In the genomic region with DNA sequence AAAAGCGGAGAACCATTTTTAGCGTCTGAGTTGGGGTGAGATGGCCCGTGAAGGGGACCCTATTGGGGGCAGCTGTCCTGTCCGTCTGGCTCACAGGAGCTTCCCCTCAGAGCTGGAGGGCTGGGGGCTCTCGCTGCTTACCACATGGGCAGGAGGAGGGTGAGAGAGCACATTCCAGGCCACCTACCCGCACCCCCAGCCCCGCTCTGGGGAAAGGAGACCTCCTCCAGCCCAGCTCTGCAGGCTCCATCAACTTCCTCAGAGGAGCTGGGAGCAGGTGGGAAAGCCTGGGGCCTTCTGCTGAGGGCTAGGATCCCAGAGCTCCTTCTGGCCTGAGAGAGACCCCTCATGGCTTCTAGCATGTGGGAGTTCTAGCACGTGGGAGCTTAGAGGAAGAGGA, we compare ENCODE assay signal across 21 cellular contexts. TPM values are rescaled to one million over a fixed set of nuclear protein-coding genes. Genes with fewer than 3 reads are reported as not detected.
DNase-seq lines count a peak whose midpoint lies in the region; TF ChIP-seq lines count a peak whose summit lies in the region.
"Had no signal": no experiment of that assay in that cellular context is flagged by ENCODE, and none has a peak within 500 bp of the region (broad histone marks: within the 10 kb centered on the region; RNA-seq: fewer than 3 reads in every experiment).

No MANE protein-coding gene starts in this region.

- H3K4me3 ChIP-seq in choroid plexus epithelial cell (ENCODE audit: low read depth, low read length) = peak overlapping the region; percentile 65
- H3K4me3 ChIP-seq: GM12878, K562, PC-9, SJCRH30 had no signal

- TF ChIP-seq CTCF in choroid plexus epithelial cell (conservative IDR thresholded peaks at IDR 0.05; ENCODE audit: low read depth, low read length) = no peak
- TF ChIP-seq CTCF in nephron (IDR thresholded peaks at IDR 0.05; ENCODE audit: unreplicated experiment in 3 of 3) = no peak
- no peak for TF ChIP-seq CTCF in type B pancreatic cell (conservative IDR thresholded peaks at IDR 0.05)

- peaks cover 44% of the 10 kb centered on the region for H3K4me1 Mint-ChIP-seq in nephron
- peaks cover 13% of the 10 kb centered on the region for H3K4me1 Mint-ChIP-seq in type B pancreatic cell (ENCODE audit: unreplicated experiment)

- H3K27me3 Mint-ChIP-seq in nephron (ENCODE audit: low read depth) = peaks cover 19% of the 10 kb centered on the region
- peaks cover 27% of the 10 kb centered on the region for H3K27me3 Mint-ChIP-seq in type B pancreatic cell

- H3K36me3 Mint-ChIP-seq in nephron (ENCODE audit: low read depth) (no peaks in the 10 kb centered on the region), type B pancreatic cell (no peaks in the 10 kb centered on the region)

- DNase-seq in NCI-H69 (lab: John Stamatoyannopoulos, UW) = peak; percentile 19
- no peak for DNase-seq in choroid plexus epithelial cell (ENCODE audit: low read depth)
- no peak for DNase-seq in type B pancreatic cell (ENCODE audit: extremely low spot score, unreplicated experiment)
- no peak for DNase-seq in NCI-H345 treated with DMSO at 0.1 percent for 48 hours (lab: John Stamatoyannopoulos, UW; ENCODE audit: unreplicated experiment)
- DNase-seq in D341Med (ENCODE audit: low spot score) = no peak
- DNase-seq in medulla oblongata (ENCODE audit: extremely low spot score) = no peak
- DNase-seq: ACHN; Calu3; CD4-positive, alpha-beta T cell; DND-41; GOT3; MV-4-11; NCI-H1436; NCI-H2029 treated with DMSO at 0.1 percent for 48 hours; NCI-H2171 treated with DMSO at 0.1 percent for 48 hours; NCI-H82; PC-9; SJCRH30 had no signal

- H3K9me3 Mint-ChIP-seq in nephron (no peaks in the 10 kb centered on the region), type B pancreatic cell (no peaks in the 10 kb centered on the region)
- H3K9me3 Mint-ChIP-seq: CD4-positive, alpha-beta T cell had no signal

- H3K27ac Mint-ChIP-seq in nephron = peak overlapping the region in 1 of 3 experiments; percentile 38
- H3K27ac Mint-ChIP-seq in type B pancreatic cell = no peak overlapping the region
- H3K27ac Mint-ChIP-seq: CD4-positive, alpha-beta T cell had no signal

- peak overlapping the region; percentile 72 to 90 (median 84) for H3K4me3 Mint-ChIP-seq in nephron
- H3K4me3 Mint-ChIP-seq in type B pancreatic cell = peak overlapping the region; percentile 80
- H3K4me3 Mint-ChIP-seq: CD4-positive, alpha-beta T cell had no signal

RNA-seq across cellular contexts. Expression of gene SPTLC1, which starts 27.1 kb away (rescaled TPM):
- total RNA-seq in type B pancreatic cell (ENCODE audit: low replicate concordance) = 66.1 and 78.1 TPM in 2 replicates
